ENCODE assay signal across 8 cellular contexts in genomic region chr1:89633103-89633744, GRCh38. TPM values are rescaled to one million over a fixed set of nuclear protein-coding genes. Genes with fewer than 3 reads are reported as not detected.
A peak's percentile ranks its signal among the peaks of the same experiment; 100 is the strongest.
DNase-seq lines count a peak whose midpoint lies in the region; ATAC-seq and TF ChIP-seq lines count a peak whose summit lies in the region.

TSS of gene LRRC8C (plus strand) at chr1:89633120. CDS start at chr1:89686474, 53,354 bp downstream.

- H3K9me3 ChIP-seq in mononuclear cell (ENCODE audit: low read depth, low read length) = no peaks in the 10 kb centered on the region

- peak within 1 kb of the TSS; percentile 86 for H3K4me3 ChIP-seq in mononuclear cell (ENCODE audit: low read length)

- CTCF ChIA-PET in activated CD8-positive, alpha-beta memory T cell treated with anti-CD3 and anti-CD28 coated beads, Interleukin-2, amount 10 ng/mL, durations not matched to agents 7 days and 5 days (lab: Charles Lee) = interaction anchor here (1.0 to 18.5 kb wide), 13 partner anchors 9 to 127 kb away, joined by 3 to 239 read pairs (median 4); no protein-coding TSS in a partner anchor

- no peak for TF ChIP-seq CTCF in subcutaneous adipose tissue (IDR thresholded peaks at IDR 0.05; ENCODE audit: low read depth)

- H3K4me1 Mint-ChIP-seq in activated CD8-positive, alpha-beta memory T cell treated with anti-CD3 and anti-CD28 coated beads, Interleukin-2, amount 10 ng/mL, durations not matched to agents 7 days and 5 days = peaks cover 72% of the 10 kb centered on the region

- peaks cover 53% of the 10 kb centered on the region for H3K4me1 ChIP-seq in mononuclear cell (ENCODE audit: insufficient read depth, low read length)

- H3K9me3 Mint-ChIP-seq in activated CD8-positive, alpha-beta memory T cell treated with anti-CD3 and anti-CD28 coated beads, Interleukin-2, amount 10 ng/mL, durations not matched to agents 7 days and 5 days (ENCODE audit: low read depth) = no peaks in the 10 kb centered on the region

- in situ Hi-C loops in endometrial microvascular endothelial cells (cut with HindIII; ENCODE audit: inconsistent ontology term, low pct_unique_long_range_greater_than_20kb, low sequenced_read_pairs) = no loop called here

- peaks cover 33% of the 10 kb centered on the region for H3K36me3 Mint-ChIP-seq in activated CD8-positive, alpha-beta memory T cell treated with anti-CD3 and anti-CD28 coated beads, Interleukin-2, amount 10 ng/mL, durations not matched to agents 7 days and 5 days

- ATAC-seq in GM18873 (IDR thresholded peaks at IDR 0.05; ENCODE audit: low FRiP score, unreplicated experiment) (peak; percentile 42), HG03097 (IDR thresholded peaks at IDR 0.05; ENCODE audit: low FRiP score, unreplicated experiment) (peak; percentile 25)
- peak; percentile 43 for ATAC-seq in activated CD8-positive, alpha-beta memory T cell treated with anti-CD3 and anti-CD28 coated beads, Interleukin-2, amount 10 ng/mL, durations not matched to agents 7 days and 5 days

- H3K27ac Mint-ChIP-seq in activated CD8-positive, alpha-beta memory T cell treated with anti-CD3 and anti-CD28 coated beads, Interleukin-2, amount 10 ng/mL, durations not matched to agents 7 days and 5 days = peak within 1 kb of the TSS; percentile 94

- DNase-seq in C1 segment of cervical spinal cord (lab: John Stamatoyannopoulos, UW) (peak in 8 of 14 donors; percentile 58 to 76 (median 69)), NCI-H510A treated with DMSO at 0.1 percent for 48 hours (lab: John Stamatoyannopoulos, UW) (peak; percentile 79)
- DNase-seq in activated CD8-positive, alpha-beta memory T cell treated with anti-CD3 and anti-CD28 coated beads, Interleukin-2, amount 10 ng/mL, durations not matched to agents 7 days and 5 days = peak; percentile 82

- no peaks in the 10 kb centered on the region for H3K27me3 ChIP-seq in mononuclear cell (ENCODE audit: insufficient read depth, low read length)

- no peaks in the 10 kb centered on the region for H3K27me3 Mint-ChIP-seq in activated CD8-positive, alpha-beta memory T cell treated with anti-CD3 and anti-CD28 coated beads, Interleukin-2, amount 10 ng/mL, durations not matched to agents 7 days and 5 days

- peak within 1 kb of the TSS; percentile 93 for H3K4me3 Mint-ChIP-seq in activated CD8-positive, alpha-beta memory T cell treated with anti-CD3 and anti-CD28 coated beads, Interleukin-2, amount 10 ng/mL, durations not matched to agents 7 days and 5 days

RNA-seq across cellular contexts. Expression of gene LRRC8C, which starts in this region (rescaled TPM):
- 10 to 100 TPM; 43.5 to 44.3 TPM for total RNA-seq in activated CD8-positive, alpha-beta memory T cell treated with anti-CD3 and anti-CD28 coated beads, Interleukin-2, amount 10 ng/mL, durations not matched to agents 7 days and 5 days
- total RNA-seq in endometrial microvascular endothelial cells (ENCODE audit: inconsistent ontology term) (32.2 TPM), mononuclear cell (46.0 TPM), subcutaneous adipose tissue (10 to 100 TPM; 11.7 to 47.8 (median 22.1) TPM)

Comparison
In these comparisons a context has a peak if more than half of its experiments do, and no peak if none do; other contexts are left out.
1. Peak in every context shown above with its lines: DNase-seq, ATAC-seq and H3K4me3 ChIP-seq.